ENCODE assay signal across 1 cellular context in the genomic region with DNA sequence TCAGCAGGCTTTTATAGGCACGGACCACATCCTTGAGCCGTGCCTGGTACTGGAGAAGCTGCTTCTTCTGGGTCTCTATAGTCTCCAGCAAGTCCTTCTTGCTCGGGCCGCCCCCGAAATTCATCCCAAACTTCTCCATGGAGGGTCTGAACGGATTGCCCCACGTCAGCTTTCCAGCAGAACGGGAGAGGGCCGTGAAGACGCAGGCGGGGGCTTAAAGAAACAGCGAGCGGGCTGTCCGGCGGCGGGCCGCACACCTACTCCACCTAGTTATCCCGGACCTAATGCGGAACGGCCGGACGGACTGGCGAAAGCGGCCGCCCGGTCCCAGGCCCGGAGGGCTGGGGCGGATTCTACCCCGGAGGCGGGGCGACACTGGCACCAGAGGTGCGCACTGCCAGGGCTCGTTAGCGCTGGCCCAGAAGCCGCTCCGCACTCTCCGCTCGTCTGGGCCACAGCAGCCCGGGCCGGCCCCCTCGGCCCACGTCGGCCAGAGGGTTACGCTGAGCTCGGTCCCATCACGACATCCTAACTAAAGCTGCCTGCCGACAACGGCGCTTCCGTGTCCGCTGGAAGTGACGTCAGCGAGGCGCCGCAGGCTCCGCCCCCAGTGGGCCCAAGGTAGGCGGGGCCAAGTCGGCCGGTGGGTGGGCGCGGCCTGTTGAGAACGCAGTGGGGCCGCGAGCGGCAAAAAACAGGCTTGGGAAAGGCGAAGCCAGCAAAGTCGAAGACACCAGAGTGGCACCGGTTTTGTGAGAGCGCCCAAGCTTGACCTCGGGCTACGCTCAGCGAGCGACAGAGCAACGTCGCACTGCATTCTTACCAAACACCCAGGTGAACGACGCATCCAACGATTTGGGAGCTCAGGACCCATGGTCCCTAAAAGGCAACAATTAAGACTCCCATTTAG.
A peak's percentile ranks its signal among the peaks of the same experiment; 100 is the strongest.
TF ChIP-seq lines count a peak whose summit lies in the region.

A gene with protein sequence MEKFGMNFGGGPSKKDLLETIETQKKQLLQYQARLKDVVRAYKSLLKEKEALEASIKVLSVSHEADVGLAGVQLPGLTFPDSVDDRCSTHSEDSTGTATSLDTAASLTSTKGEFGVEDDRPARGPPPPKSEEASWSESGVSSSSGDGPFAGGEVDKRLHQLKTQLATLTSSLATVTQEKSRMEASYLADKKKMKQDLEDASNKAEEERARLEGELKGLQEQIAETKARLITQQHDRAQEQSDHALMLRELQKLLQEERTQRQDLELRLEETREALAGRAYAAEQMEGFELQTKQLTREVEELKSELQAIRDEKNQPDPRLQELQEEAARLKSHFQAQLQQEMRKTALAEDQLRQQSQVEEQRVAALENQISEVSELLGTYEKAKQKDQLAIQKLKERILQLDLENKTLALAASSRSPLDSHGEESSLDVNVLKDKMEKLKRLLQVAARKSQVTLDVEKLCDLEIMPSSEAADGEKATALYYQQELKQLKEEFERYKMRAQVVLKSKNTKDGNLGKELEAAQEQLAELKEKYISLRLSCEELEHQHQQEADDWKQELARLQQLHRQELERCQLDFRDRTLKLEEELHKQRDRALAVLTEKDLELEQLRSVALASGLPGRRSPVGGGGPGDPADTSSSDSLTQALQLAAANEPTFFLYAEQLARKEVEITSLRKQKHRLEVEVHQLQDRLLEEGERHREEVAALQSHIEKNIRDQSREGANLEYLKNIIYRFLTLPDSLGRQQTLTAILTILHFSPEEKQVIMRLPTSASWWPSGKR (minus strand): TSS at position 553 of the 910 bp plus-strand sequence. CDS start 414 bp downstream, at position 139.

TF ChIP-seq in K562, 482 proteins besides CTCF, POLR2A, EP300 and RAD21 (continued from another document and continues in another):
- TF ChIP-seq, protein P1, sequence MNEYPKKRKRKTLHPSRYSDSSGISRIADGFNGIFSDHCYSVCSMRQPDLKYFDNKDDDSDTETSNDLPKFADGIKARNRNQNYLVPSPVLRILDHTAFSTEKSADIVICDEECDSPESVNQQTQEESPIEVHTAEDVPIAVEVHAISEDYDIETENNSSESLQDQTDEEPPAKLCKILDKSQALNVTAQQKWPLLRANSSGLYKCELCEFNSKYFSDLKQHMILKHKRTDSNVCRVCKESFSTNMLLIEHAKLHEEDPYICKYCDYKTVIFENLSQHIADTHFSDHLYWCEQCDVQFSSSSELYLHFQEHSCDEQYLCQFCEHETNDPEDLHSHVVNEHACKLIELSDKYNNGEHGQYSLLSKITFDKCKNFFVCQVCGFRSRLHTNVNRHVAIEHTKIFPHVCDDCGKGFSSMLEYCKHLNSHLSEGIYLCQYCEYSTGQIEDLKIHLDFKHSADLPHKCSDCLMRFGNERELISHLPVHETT (CRISPR knock-in tag; conservative IDR thresholded peaks at IDR 0.05 in 1 of 2, IDR thresholded peaks at IDR 0.05 in 1 of 2) = no peak
- no peak for TF ChIP-seq ILK (tag; IDR thresholded peaks at IDR 0.05; ENCODE audit: borderline replicate concordance, low read depth)
- TF ChIP-seq, protein P2, sequence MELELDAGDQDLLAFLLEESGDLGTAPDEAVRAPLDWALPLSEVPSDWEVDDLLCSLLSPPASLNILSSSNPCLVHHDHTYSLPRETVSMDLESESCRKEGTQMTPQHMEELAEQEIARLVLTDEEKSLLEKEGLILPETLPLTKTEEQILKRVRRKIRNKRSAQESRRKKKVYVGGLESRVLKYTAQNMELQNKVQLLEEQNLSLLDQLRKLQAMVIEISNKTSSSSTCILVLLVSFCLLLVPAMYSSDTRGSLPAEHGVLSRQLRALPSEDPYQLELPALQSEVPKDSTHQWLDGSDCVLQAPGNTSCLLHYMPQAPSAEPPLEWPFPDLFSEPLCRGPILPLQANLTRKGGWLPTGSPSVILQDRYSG (tag; conservative IDR thresholded peaks at IDR 0.05; ENCODE audit: low read depth) = 0 out of 2 replicates have a peak, but pooled peaks have one; percentile 74
- no peak for TF ChIP-seq ZNF764 (CRISPR knock-in tag; IDR thresholded peaks at IDR 0.05; ENCODE audit: low read depth)
- TF ChIP-seq, protein P3, sequence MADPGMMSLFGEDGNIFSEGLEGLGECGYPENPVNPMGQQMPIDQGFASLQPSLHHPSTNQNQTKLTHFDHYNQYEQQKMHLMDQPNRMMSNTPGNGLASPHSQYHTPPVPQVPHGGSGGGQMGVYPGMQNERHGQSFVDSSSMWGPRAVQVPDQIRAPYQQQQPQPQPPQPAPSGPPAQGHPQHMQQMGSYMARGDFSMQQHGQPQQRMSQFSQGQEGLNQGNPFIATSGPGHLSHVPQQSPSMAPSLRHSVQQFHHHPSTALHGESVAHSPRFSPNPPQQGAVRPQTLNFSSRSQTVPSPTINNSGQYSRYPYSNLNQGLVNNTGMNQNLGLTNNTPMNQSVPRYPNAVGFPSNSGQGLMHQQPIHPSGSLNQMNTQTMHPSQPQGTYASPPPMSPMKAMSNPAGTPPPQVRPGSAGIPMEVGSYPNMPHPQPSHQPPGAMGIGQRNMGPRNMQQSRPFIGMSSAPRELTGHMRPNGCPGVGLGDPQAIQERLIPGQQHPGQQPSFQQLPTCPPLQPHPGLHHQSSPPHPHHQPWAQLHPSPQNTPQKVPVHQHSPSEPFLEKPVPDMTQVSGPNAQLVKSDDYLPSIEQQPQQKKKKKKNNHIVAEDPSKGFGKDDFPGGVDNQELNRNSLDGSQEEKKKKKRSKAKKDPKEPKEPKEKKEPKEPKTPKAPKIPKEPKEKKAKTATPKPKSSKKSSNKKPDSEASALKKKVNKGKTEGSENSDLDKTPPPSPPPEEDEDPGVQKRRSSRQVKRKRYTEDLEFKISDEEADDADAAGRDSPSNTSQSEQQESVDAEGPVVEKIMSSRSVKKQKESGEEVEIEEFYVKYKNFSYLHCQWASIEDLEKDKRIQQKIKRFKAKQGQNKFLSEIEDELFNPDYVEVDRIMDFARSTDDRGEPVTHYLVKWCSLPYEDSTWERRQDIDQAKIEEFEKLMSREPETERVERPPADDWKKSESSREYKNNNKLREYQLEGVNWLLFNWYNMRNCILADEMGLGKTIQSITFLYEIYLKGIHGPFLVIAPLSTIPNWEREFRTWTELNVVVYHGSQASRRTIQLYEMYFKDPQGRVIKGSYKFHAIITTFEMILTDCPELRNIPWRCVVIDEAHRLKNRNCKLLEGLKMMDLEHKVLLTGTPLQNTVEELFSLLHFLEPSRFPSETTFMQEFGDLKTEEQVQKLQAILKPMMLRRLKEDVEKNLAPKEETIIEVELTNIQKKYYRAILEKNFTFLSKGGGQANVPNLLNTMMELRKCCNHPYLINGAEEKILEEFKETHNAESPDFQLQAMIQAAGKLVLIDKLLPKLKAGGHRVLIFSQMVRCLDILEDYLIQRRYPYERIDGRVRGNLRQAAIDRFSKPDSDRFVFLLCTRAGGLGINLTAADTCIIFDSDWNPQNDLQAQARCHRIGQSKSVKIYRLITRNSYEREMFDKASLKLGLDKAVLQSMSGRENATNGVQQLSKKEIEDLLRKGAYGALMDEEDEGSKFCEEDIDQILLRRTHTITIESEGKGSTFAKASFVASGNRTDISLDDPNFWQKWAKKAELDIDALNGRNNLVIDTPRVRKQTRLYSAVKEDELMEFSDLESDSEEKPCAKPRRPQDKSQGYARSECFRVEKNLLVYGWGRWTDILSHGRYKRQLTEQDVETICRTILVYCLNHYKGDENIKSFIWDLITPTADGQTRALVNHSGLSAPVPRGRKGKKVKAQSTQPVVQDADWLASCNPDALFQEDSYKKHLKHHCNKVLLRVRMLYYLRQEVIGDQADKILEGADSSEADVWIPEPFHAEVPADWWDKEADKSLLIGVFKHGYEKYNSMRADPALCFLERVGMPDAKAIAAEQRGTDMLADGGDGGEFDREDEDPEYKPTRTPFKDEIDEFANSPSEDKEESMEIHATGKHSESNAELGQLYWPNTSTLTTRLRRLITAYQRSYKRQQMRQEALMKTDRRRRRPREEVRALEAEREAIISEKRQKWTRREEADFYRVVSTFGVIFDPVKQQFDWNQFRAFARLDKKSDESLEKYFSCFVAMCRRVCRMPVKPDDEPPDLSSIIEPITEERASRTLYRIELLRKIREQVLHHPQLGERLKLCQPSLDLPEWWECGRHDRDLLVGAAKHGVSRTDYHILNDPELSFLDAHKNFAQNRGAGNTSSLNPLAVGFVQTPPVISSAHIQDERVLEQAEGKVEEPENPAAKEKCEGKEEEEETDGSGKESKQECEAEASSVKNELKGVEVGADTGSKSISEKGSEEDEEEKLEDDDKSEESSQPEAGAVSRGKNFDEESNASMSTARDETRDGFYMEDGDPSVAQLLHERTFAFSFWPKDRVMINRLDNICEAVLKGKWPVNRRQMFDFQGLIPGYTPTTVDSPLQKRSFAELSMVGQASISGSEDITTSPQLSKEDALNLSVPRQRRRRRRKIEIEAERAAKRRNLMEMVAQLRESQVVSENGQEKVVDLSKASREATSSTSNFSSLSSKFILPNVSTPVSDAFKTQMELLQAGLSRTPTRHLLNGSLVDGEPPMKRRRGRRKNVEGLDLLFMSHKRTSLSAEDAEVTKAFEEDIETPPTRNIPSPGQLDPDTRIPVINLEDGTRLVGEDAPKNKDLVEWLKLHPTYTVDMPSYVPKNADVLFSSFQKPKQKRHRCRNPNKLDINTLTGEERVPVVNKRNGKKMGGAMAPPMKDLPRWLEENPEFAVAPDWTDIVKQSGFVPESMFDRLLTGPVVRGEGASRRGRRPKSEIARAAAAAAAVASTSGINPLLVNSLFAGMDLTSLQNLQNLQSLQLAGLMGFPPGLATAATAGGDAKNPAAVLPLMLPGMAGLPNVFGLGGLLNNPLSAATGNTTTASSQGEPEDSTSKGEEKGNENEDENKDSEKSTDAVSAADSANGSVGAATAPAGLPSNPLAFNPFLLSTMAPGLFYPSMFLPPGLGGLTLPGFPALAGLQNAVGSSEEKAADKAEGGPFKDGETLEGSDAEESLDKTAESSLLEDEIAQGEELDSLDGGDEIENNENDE (IDR thresholded peaks at IDR 0.05; ENCODE audit: low read depth, low read length) = no peak
- TF ChIP-seq ELF2 (CRISPR knock-in tag; IDR thresholded peaks at IDR 0.05) = peak; percentile 97
- TF ChIP-seq, protein P4, sequence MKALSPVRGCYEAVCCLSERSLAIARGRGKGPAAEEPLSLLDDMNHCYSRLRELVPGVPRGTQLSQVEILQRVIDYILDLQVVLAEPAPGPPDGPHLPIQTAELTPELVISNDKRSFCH (CRISPR knock-in tag; IDR thresholded peaks at IDR 0.05) = no peak
- TF ChIP-seq, protein P4 (tag; IDR thresholded peaks at IDR 0.05) = peak; percentile 83; the same call in 1 of the 2 replicates
- 0 out of 2 replicates have a peak, but pooled peaks have one; percentile 37 for TF ChIP-seq ZNF695 (CRISPR knock-in tag; IDR thresholded peaks at IDR 0.05)
- no peak for TF ChIP-seq SNIP1 (IDR thresholded peaks at IDR 0.05; ENCODE audit: low read depth)
- TF ChIP-seq, protein P5, sequence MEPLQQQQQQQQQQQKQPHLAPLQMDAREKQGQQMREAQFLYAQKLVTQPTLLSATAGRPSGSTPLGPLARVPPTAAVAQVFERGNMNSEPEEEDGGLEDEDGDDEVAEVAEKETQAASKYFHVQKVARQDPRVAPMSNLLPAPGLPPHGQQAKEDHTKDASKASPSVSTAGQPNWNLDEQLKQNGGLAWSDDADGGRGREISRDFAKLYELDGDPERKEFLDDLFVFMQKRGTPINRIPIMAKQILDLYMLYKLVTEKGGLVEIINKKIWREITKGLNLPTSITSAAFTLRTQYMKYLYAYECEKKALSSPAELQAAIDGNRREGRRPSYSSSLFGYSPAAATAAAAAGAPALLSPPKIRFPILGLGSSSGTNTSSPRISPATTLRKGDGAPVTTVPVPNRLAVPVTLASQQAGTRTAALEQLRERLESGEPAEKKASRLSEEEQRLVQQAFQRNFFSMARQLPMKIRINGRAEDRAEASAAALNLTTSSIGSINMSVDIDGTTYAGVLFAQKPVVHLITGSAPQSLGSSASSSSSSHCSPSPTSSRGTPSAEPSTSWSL (CRISPR knock-in tag; IDR thresholded peaks at IDR 0.05; ENCODE audit: borderline replicate concordance) = peak; percentile 66; the same call in 1 of the 2 replicates
- TF ChIP-seq KLF1 (tag; IDR thresholded peaks at IDR 0.05) = 0 out of 2 replicates have a peak, but pooled peaks have one; percentile 29
- TF ChIP-seq, protein P6, sequence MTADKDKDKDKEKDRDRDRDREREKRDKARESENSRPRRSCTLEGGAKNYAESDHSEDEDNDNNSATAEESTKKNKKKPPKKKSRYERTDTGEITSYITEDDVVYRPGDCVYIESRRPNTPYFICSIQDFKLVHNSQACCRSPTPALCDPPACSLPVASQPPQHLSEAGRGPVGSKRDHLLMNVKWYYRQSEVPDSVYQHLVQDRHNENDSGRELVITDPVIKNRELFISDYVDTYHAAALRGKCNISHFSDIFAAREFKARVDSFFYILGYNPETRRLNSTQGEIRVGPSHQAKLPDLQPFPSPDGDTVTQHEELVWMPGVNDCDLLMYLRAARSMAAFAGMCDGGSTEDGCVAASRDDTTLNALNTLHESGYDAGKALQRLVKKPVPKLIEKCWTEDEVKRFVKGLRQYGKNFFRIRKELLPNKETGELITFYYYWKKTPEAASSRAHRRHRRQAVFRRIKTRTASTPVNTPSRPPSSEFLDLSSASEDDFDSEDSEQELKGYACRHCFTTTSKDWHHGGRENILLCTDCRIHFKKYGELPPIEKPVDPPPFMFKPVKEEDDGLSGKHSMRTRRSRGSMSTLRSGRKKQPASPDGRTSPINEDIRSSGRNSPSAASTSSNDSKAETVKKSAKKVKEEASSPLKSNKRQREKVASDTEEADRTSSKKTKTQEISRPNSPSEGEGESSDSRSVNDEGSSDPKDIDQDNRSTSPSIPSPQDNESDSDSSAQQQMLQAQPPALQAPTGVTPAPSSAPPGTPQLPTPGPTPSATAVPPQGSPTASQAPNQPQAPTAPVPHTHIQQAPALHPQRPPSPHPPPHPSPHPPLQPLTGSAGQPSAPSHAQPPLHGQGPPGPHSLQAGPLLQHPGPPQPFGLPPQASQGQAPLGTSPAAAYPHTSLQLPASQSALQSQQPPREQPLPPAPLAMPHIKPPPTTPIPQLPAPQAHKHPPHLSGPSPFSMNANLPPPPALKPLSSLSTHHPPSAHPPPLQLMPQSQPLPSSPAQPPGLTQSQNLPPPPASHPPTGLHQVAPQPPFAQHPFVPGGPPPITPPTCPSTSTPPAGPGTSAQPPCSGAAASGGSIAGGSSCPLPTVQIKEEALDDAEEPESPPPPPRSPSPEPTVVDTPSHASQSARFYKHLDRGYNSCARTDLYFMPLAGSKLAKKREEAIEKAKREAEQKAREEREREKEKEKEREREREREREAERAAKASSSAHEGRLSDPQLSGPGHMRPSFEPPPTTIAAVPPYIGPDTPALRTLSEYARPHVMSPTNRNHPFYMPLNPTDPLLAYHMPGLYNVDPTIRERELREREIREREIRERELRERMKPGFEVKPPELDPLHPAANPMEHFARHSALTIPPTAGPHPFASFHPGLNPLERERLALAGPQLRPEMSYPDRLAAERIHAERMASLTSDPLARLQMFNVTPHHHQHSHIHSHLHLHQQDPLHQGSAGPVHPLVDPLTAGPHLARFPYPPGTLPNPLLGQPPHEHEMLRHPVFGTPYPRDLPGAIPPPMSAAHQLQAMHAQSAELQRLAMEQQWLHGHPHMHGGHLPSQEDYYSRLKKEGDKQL (CRISPR knock-in tag; IDR thresholded peaks at IDR 0.05; ENCODE audit: borderline replicate concordance) = no peak
- peak; percentile 50; the same call in 1 of the 2 replicates for TF ChIP-seq FOSL1 (tag; conservative IDR thresholded peaks at IDR 0.05)
- TF ChIP-seq SAP30 (IDR thresholded peaks at IDR 0.05; ENCODE audit: borderline replicate concordance, insufficient read depth, low read depth, low read length, poor library complexity, severe bottlenecking) = peak; percentile 97
- TF ChIP-seq, protein P7, sequence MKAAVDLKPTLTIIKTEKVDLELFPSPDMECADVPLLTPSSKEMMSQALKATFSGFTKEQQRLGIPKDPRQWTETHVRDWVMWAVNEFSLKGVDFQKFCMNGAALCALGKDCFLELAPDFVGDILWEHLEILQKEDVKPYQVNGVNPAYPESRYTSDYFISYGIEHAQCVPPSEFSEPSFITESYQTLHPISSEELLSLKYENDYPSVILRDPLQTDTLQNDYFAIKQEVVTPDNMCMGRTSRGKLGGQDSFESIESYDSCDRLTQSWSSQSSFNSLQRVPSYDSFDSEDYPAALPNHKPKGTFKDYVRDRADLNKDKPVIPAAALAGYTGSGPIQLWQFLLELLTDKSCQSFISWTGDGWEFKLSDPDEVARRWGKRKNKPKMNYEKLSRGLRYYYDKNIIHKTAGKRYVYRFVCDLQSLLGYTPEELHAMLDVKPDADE (conservative IDR thresholded peaks at IDR 0.05; ENCODE audit: control insufficient read depth, low read depth, low read length) = peak; percentile 71
- peak; percentile 66 to 72 for TF ChIP-seq NRF1 (conservative IDR thresholded peaks at IDR 0.05 in 1 of 2, IDR thresholded peaks at IDR 0.05 in 1 of 2)
